1 cellular context compared by ENCODE assay signal in genomic region chr19:47679922-47680857, GRCh38.
TF ChIP-seq lines count a peak whose summit lies in the region.

No MANE protein-coding gene starts in this region.

TF ChIP-seq in K562, 482 proteins besides CTCF, POLR2A, EP300 and RAD21:
- TF ChIP-seq TRIM24 (IDR thresholded peaks at IDR 0.05) (no peak), POLR2AphosphoS2 (IDR thresholded peaks at IDR 0.05; ENCODE audit: low read length) (no peak), POLR2G (IDR thresholded peaks at IDR 0.05; ENCODE audit: low read depth, low read length) (peak; percentile 35; the same call in 1 of the 2 replicates)
